Comparison of ENCODE assay signal across 1 cellular context in genomic region chr12:21751517-21751916, GRCh38.
TF ChIP-seq lines count a peak whose summit lies in the region.

No MANE protein-coding gene starts in this region.

TF ChIP-seq in K562, 482 proteins besides CTCF, POLR2A, EP300 and RAD21 (continued from another document):
- peak; percentile 47; the same call in 1 of the 2 replicates for TF ChIP-seq NFIC (IDR thresholded peaks at IDR 0.05)
